In the genomic region with DNA sequence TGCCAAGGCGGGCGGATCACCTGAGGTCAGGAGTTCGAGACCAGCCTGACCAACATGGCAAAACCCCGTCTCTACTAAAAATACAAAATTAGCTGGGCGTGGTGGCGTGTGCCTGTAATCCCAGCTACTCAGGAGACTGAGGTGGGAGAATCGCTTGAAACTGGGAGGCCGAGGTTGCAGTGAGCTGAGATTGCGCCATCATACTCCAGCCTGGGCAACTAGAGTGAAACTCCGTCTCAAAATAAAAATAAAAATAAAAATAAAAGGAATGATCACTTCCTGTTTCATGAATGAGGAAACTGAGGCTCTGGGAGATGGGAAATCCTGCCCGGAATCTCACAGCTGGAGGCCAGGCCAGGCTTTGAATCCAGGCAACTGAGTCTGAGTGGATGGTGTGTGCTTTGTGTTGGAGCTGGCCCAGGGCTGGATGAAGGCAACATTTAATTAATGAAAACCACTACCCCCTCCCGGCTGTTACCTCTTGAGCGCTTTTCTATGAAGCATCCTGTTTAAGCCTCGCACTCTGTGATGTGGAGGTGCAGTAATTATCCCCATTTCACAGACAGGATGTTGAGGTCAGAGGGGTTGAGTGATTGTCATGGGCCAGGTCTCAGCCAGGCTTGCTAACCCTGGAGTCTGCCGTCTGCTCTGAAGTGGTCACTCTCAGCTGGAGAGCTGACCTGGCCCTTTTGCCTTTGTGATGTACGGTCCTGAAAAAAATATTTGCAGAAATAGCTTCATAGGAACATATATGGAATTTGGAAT, we compare ENCODE assay signal across 11 cellular contexts. TPM values are rescaled to one million over a fixed set of nuclear protein-coding genes. Genes with fewer than 3 reads are reported as not detected.
DNase-seq lines count a peak whose midpoint lies in the region; ATAC-seq, FAIRE-seq and TF ChIP-seq lines count a peak whose summit lies in the region.
"Had no signal": no experiment of that assay in that cellular context is flagged by ENCODE, and none has a peak within 500 bp of the region (broad histone marks: within the 10 kb centered on the region; RNA-seq: fewer than 3 reads in every experiment).

No MANE protein-coding gene starts in this region.

- peak overlapping the region; percentile 69 for H3K27ac Mint-ChIP-seq in CD8-positive, alpha-beta T cell
- peak overlapping the region; percentile 79 for H3K27ac Mint-ChIP-seq in activated CD4-positive, alpha-beta memory T cell treated with anti-CD3 and anti-CD28 coated beads, Interleukin-2, amount 10 ng/mL, durations not matched to agents 7 days and 5 days
- no peak overlapping the region for H3K27ac Mint-ChIP-seq in memory B cell

- H3K9me3 Mint-ChIP-seq in CD8-positive, alpha-beta T cell: no peaks in the 10 kb centered on the region
- H3K9me3 Mint-ChIP-seq in activated CD4-positive, alpha-beta memory T cell treated with anti-CD3 and anti-CD28 coated beads, Interleukin-2, amount 10 ng/mL, durations not matched to agents 7 days and 5 days: no peaks in the 10 kb centered on the region
- H3K9me3 Mint-ChIP-seq in memory B cell: no peaks in the 10 kb centered on the region

- in situ Hi-C loops in KBM-7 (cut with MboI; ENCODE audit: low pct_unique_long_range_greater_than_20kb, low sequenced_read_pairs): no loop called here

- TF ChIP-seq POLR2A in GM12891 (IDR thresholded peaks at IDR 0.05; ENCODE audit: low read depth, low read length): no peak

- peaks cover 43% of the 10 kb centered on the region for H3K4me1 Mint-ChIP-seq in CD8-positive, alpha-beta T cell (ENCODE audit: low read depth)
- peaks cover 61% of the 10 kb centered on the region for H3K4me1 Mint-ChIP-seq in activated CD4-positive, alpha-beta memory T cell treated with anti-CD3 and anti-CD28 coated beads, Interleukin-2, amount 10 ng/mL, durations not matched to agents 7 days and 5 days
- peaks cover 28% of the 10 kb centered on the region for H3K4me1 Mint-ChIP-seq in memory B cell

- ATAC-seq in CD8-positive, alpha-beta T cell: peak; percentile 77
- peak; percentile 63 for ATAC-seq in memory B cell (ENCODE audit: low read depth)
- ATAC-seq in HG02870 (IDR thresholded peaks at IDR 0.05; ENCODE audit: unreplicated experiment): no peak
- ATAC-seq: pancreas had no signal

- peak; percentile 5 for FAIRE-seq in GM12891 (lab: Jason Lieb, UNC)
- FAIRE-seq: pancreas had no signal

- no peak overlapping the region for H3K4me3 Mint-ChIP-seq in CD8-positive, alpha-beta T cell
- no peak overlapping the region for H3K4me3 Mint-ChIP-seq in activated CD4-positive, alpha-beta memory T cell treated with anti-CD3 and anti-CD28 coated beads, Interleukin-2, amount 10 ng/mL, durations not matched to agents 7 days and 5 days
- H3K4me3 Mint-ChIP-seq in memory B cell: no peak overlapping the region

- no peaks in the 10 kb centered on the region for H3K27me3 Mint-ChIP-seq in CD8-positive, alpha-beta T cell (ENCODE audit: low read depth)
- no peaks in the 10 kb centered on the region for H3K27me3 Mint-ChIP-seq in activated CD4-positive, alpha-beta memory T cell treated with anti-CD3 and anti-CD28 coated beads, Interleukin-2, amount 10 ng/mL, durations not matched to agents 7 days and 5 days
- H3K27me3 Mint-ChIP-seq in memory B cell: no peaks in the 10 kb centered on the region

- no peaks in the 10 kb centered on the region for H3K36me3 Mint-ChIP-seq in CD8-positive, alpha-beta T cell
- H3K36me3 Mint-ChIP-seq in activated CD4-positive, alpha-beta memory T cell treated with anti-CD3 and anti-CD28 coated beads, Interleukin-2, amount 10 ng/mL, durations not matched to agents 7 days and 5 days (ENCODE audit: low read depth): no peaks in the 10 kb centered on the region
- H3K36me3 Mint-ChIP-seq in memory B cell: no peaks in the 10 kb centered on the region

- CTCF ChIA-PET in CD8-positive, alpha-beta T cell (lab: Charles Lee): interaction anchor here (1.7 kb wide), 1 partner anchor 42 kb away, joined by 4 read pairs; no protein-coding TSS in a partner anchor
- CTCF ChIA-PET in activated CD4-positive, alpha-beta memory T cell treated with anti-CD3 and anti-CD28 coated beads, Interleukin-2, amount 10 ng/mL, durations not matched to agents 7 days and 5 days (lab: Charles Lee): interaction anchor here (0.9 to 1.4 kb wide), 3 partner anchors 15 to 83 kb away, joined by 3 to 5 read pairs (median 3); a partner anchor contains a TSS

- no peaks in the 10 kb centered on the region for H3K27me3 ChIP-seq in CD8-positive, alpha-beta T cell (ENCODE audit: insufficient read depth, low read length)
- H3K27me3 ChIP-seq: pancreas had no signal

- intact Hi-C loops in CD8-positive, alpha-beta T cell (cut with DNase I, micrococcal nuclease): no loop called here

- H3K27ac ChIP-seq in CD8-positive, alpha-beta T cell (ENCODE audit: low read depth, low read length): no peak overlapping the region

- peaks cover 21% of the 10 kb centered on the region for H3K4me1 ChIP-seq in CD8-positive, alpha-beta T cell (ENCODE audit: insufficient read depth, low read length)

- no peaks in the 10 kb centered on the region for H3K9me3 ChIP-seq in CD8-positive, alpha-beta T cell (ENCODE audit: low read length)
- H3K9me3 ChIP-seq: pancreas had no signal

- H3K36me3 ChIP-seq in CD8-positive, alpha-beta T cell (ENCODE audit: insufficient read depth, low read length): no peaks in the 10 kb centered on the region
- H3K36me3 ChIP-seq: pancreas had no signal

- TF ChIP-seq CTCF in CD8-positive, alpha-beta T cell (IDR thresholded peaks at IDR 0.05): no peak

- H3K4me3 ChIP-seq in CD8-positive, alpha-beta T cell (ENCODE audit: low read depth, low read length): no peak overlapping the region
- H3K4me3 ChIP-seq: pancreas had no signal

- DNase-seq in CD8-positive, alpha-beta T cell: peak in 3 of 7 experiments; percentile 4 to 30 (median 18)
- DNase-seq in GM12891 (ENCODE audit: insufficient read length, low spot score): no peak
- peak; percentile 66 for DNase-seq in activated CD4-positive, alpha-beta memory T cell treated with anti-CD3 and anti-CD28 coated beads, Interleukin-2, amount 10 ng/mL, durations not matched to agents 7 days and 5 days
- DNase-seq in memory B cell (ENCODE audit: low spot score in 2 of 2): no peak
- no peak for DNase-seq in KBM-7
- DNase-seq in T-helper 9 cell: no peak
- DNase-seq: effector CD8-positive, alpha-beta T cell; NCI-H2227 treated with DMSO at 0.1 percent for 48 hours; pancreas; stimulated activated CD4-positive, alpha-beta T cell treated with anti-CD3 and anti-CD28 coated beads, Interleukin-1b, Interleukin-23, amount 100 ng/mL, for 48 hours had no signal

- POLR2A ChIA-PET in CD8-positive, alpha-beta T cell (lab: Charles Lee): interaction anchor here (1.3 kb wide), 1 partner anchor 41 kb away, joined by 3 read pairs; no protein-coding TSS in a partner anchor
- POLR2A ChIA-PET in activated CD4-positive, alpha-beta memory T cell treated with anti-CD3 and anti-CD28 coated beads, Interleukin-2, amount 10 ng/mL, durations not matched to agents 7 days and 5 days (lab: Charles Lee): interaction anchor here (1.3 to 1.6 kb wide), 4 partner anchors 9 to 68 kb away, joined by 4 to 6 read pairs (median 6); a partner anchor contains a TSS

TF ChIP-seq in GM12891, 5 proteins besides CTCF, POLR2A, EP300 and RAD21:
- no peak for TF ChIP-seq TAF1 (IDR thresholded peaks at IDR 0.05; ENCODE audit: low read depth, low read length)
- no peak for TF ChIP-seq PAX5 (IDR thresholded peaks at IDR 0.05; ENCODE audit: insufficient read depth, low read length, severe bottlenecking)
- TF ChIP-seq POU2F2 (IDR thresholded peaks at IDR 0.05; ENCODE audit: low read depth, low read length): no peak
- TF ChIP-seq SPI1 (IDR thresholded peaks at IDR 0.05; ENCODE audit: low read depth, low read length): no peak
- TF ChIP-seq POLR2AphosphoS5 (IDR thresholded peaks at IDR 0.05; ENCODE audit: low read depth, low read length): no peak

RNA-seq across cellular contexts. Expression of a gene that starts 27.8 kb away (rescaled TPM):
- total RNA-seq in CD8-positive, alpha-beta T cell: 1 to 10 TPM; 1.1 to 1.5 TPM
- 5.2 TPM for polyA plus RNA-seq in GM12891 (2012; ENCODE audit: low read depth, missing spikeins)
- total RNA-seq in activated CD4-positive, alpha-beta memory T cell treated with anti-CD3 and anti-CD28 coated beads, Interleukin-2, amount 10 ng/mL, durations not matched to agents 7 days and 5 days: 10 to 100 TPM; 12.3 to 13.5 TPM

Comparison
In these comparisons a context has a peak if more than half of its experiments do, and no peak if none do; other contexts are left out.
1. RNA of a gene that starts 27.8 kb away (total RNA-seq): 12.3 to 13.5 TPM in activated CD4-positive, alpha-beta memory T cell treated with anti-CD3 and anti-CD28 coated beads, Interleukin-2, amount 10 ng/mL, durations not matched to agents 7 days and 5 days; 1.1 to 1.5 TPM in CD8-positive, alpha-beta T cell; every median in the first group is over 4 times any median in the second.